In the genomic region with DNA sequence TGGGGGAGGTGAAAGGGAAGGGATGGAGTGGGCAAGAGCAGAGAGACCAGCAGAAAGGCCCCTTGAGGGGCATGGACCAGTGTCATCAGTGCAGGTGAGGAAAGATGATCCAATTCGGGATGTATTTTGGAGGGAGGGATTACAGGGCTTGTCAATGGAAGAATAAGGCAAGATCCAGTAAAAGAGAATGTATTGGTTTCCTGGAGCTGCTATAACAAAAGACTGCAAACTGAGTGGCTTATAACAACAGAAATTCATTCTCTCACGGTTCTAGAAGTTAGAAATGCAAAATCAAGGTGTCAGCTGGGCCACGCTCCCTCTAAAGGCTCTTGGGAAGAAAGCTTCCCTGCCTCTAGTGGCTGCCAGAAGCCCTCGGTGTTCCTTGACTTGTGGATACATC, we compare ENCODE assay signal across 9 cellular contexts.
"Had no signal": no experiment of that assay in that cellular context is flagged by ENCODE, and none has a peak within 500 bp of the region (broad histone marks: within the 10 kb centered on the region; RNA-seq: fewer than 3 reads in every experiment).

No MANE protein-coding gene starts in this region.

- H3K27ac Mint-ChIP-seq: HFFc6 had no signal

- H3K9me3 ChIP-seq: HAP-1 had no signal

- H3K27ac ChIP-seq: GM23248, HL-60 had no signal

- H2AFZ ChIP-seq: GM23248 had no signal

- DNase-seq: GM23248, GOT3, H7, HFFc6, IMR-90, KBM-7 had no signal

- H3K4me3 Mint-ChIP-seq: HFFc6 had no signal

- H3K9ac ChIP-seq: GM23248 had no signal

- H3K4me3 ChIP-seq: GM23248, HAP-1 had no signal

- H3K9me3 Mint-ChIP-seq: HFFc6 had no signal

- H3K4me1 ChIP-seq: HAP-1 had no signal

- ATAC-seq: HCT116 had no signal

- H3K36me3 ChIP-seq: HAP-1 had no signal
